In the genomic region with DNA sequence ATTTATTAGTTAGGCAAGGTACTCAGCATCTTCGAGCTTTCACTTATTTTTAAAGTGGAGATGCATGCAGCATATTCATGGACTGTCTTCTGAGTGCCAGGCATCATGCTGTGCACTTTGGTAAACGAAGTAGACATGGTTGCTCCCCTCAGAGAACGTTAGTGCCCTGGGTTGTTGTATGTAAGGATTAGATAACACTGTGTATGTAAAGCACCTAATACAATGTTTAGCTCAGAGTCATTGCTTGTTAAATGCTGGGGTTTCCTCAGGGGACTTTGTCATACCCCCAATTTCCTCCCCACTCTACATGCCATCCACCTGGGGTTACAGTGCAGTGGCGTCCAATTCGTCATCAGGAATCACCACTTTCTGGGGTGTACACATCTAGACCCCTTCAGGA, we compare ENCODE assay signal across 19 cellular contexts. TPM values are rescaled to one million over a fixed set of nuclear protein-coding genes. Genes with fewer than 3 reads are reported as not detected.
DNase-seq lines count a peak whose midpoint lies in the region; ATAC-seq, FAIRE-seq and TF ChIP-seq lines count a peak whose summit lies in the region.
"Had no signal": no experiment of that assay in that cellular context is flagged by ENCODE, and none has a peak within 500 bp of the region (broad histone marks: within the 10 kb centered on the region; RNA-seq: fewer than 3 reads in every experiment).

No MANE protein-coding gene starts in this region.

- H3K36me3 Mint-ChIP-seq in activated T-helper 1 cell treated with anti-CD3 and anti-CD28 coated beads, Interleukin-12 subunit alpha, Interleukin-12 subunit beta, Interleukin-2, Interleukin-4 antibody, amounts not matched to agents 30 ng/mL and 10 ng/mL and 1 ng/mL, durations not matched to agents 14 hours and 24 hours and 36 hours (ENCODE audit: low read depth) = peaks cover 18% of the 10 kb centered on the region
- peaks cover 10% of the 10 kb centered on the region for H3K36me3 Mint-ChIP-seq in natural killer cell treated with Interleukin-12 subunit alpha and Interleukin-12 subunit beta and Interleukin-15 and Interleukin-18, amount 100 ng/mL, for 72 hours

- 79% methylated on average over 5 of the region's 5 CpGs for WGBS in suprapubic skin

- DNase-seq in HL-60 (ENCODE audit: low read depth in 1 of 2, low spot score in 1 of 2) (no peak), SK-N-DZ (ENCODE audit: low spot score) (no peak), epidermal melanocyte (ENCODE audit: insufficient read length, low spot score) (no peak), suprapubic skin (ENCODE audit: low spot score in 2 of 2) (no peak), H54 (ENCODE audit: insufficient read length, low spot score) (no peak)
- DNase-seq in activated T-helper 1 cell treated with anti-CD3 and anti-CD28 coated beads, Interleukin-12 subunit alpha, Interleukin-12 subunit beta, Interleukin-2, Interleukin-4 antibody, amounts not matched to agents 30 ng/mL and 10 ng/mL and 1 ng/mL, durations not matched to agents 14 hours and 24 hours and 36 hours (ENCODE audit: low spot score) = no peak
- no peak for DNase-seq in natural killer cell treated with Interleukin-12 subunit alpha and Interleukin-12 subunit beta and Interleukin-15 and Interleukin-18, amount 100 ng/mL, for 72 hours (ENCODE audit: low spot score)
- DNase-seq: CD4-positive, CD25-positive, alpha-beta regulatory T cell; DMS79; GDM1; GOT3; HFFc6; MM.1S; NCI-H1930; NCI-H2171; NCI-H774; SHP77 treated with DMSO at 0.1 percent for 48 hours had no signal

- peak overlapping the region; percentile 87 for H3K4me3 Mint-ChIP-seq in activated T-helper 1 cell treated with anti-CD3 and anti-CD28 coated beads, Interleukin-12 subunit alpha, Interleukin-12 subunit beta, Interleukin-2, Interleukin-4 antibody, amounts not matched to agents 30 ng/mL and 10 ng/mL and 1 ng/mL, durations not matched to agents 14 hours and 24 hours and 36 hours
- H3K4me3 Mint-ChIP-seq in natural killer cell treated with Interleukin-12 subunit alpha and Interleukin-12 subunit beta and Interleukin-15 and Interleukin-18, amount 100 ng/mL, for 72 hours = peak overlapping the region; percentile 95

- H3K27ac ChIP-seq in BLaER1 treated with 17β-estradiol and CSF1 and Interleukin-3, amounts not matched to agents 10 nM and 100 nM = no peak overlapping the region
- peak overlapping the region; percentile 84 for H3K27ac ChIP-seq in HL-60 (replicated peaks)
- no peak overlapping the region for H3K27ac ChIP-seq in suprapubic skin
- H3K27ac ChIP-seq: KMS-11 had no signal

- TF ChIP-seq CTCF in HL-60 (IDR thresholded peaks at IDR 0.05; ENCODE audit: insufficient read depth, low read length) = no peak
- TF ChIP-seq CTCF in suprapubic skin (IDR thresholded peaks at IDR 0.05) = no peak

- FAIRE-seq in H54 (lab: Jason Lieb, UNC) = no peak

- peaks cover 30 to 42% (median 32%) of the 10 kb centered on the region in 10 experiments for H3K4me1 ChIP-seq in BLaER1 treated with 17β-estradiol and CSF1 and Interleukin-3, amounts not matched to agents 10 nM and 100 nM
- H3K4me1 ChIP-seq in suprapubic skin = peaks cover 20% of the 10 kb centered on the region

- H3K4me1 Mint-ChIP-seq in activated T-helper 1 cell treated with anti-CD3 and anti-CD28 coated beads, Interleukin-12 subunit alpha, Interleukin-12 subunit beta, Interleukin-2, Interleukin-4 antibody, amounts not matched to agents 30 ng/mL and 10 ng/mL and 1 ng/mL, durations not matched to agents 14 hours and 24 hours and 36 hours (ENCODE audit: low read depth) = peaks cover 45% of the 10 kb centered on the region
- H3K4me1 Mint-ChIP-seq in natural killer cell treated with Interleukin-12 subunit alpha and Interleukin-12 subunit beta and Interleukin-15 and Interleukin-18, amount 100 ng/mL, for 72 hours (ENCODE audit: low read depth in 2 of 2) = peaks cover 36 to 43% of the 10 kb centered on the region in 2 donors

- H3K4me2 ChIP-seq in BLaER1 treated with 17β-estradiol and CSF1 and Interleukin-3, amounts not matched to agents 10 nM and 100 nM = peak overlapping the region; percentile 55 to 95 (median 83); a peak in 19 of 22 replicates
- H3K4me2 ChIP-seq: KMS-11 had no signal

- no peak for ATAC-seq in natural killer cell treated with Interleukin-12 subunit alpha and Interleukin-12 subunit beta and Interleukin-15 and Interleukin-18, amount 100 ng/mL, for 72 hours

- no peaks in the 10 kb centered on the region for H3K9me3 ChIP-seq in BLaER1 treated with 17β-estradiol and CSF1 and Interleukin-3, amounts not matched to agents 10 nM and 100 nM (replicated peaks in 1 of 11)
- no peaks in the 10 kb centered on the region for H3K9me3 ChIP-seq in suprapubic skin

- intact Hi-C loops in activated T-helper 1 cell treated with anti-CD3 and anti-CD28 coated beads, Interleukin-12 subunit alpha, Interleukin-12 subunit beta, Interleukin-2, Interleukin-4 antibody, amounts not matched to agents 30 ng/mL and 10 ng/mL and 1 ng/mL, durations not matched to agents 14 hours and 24 hours and 36 hours (cut with micrococcal nuclease) = loop anchor here (5.0 kb wide), 1 partner anchor 1436 kb away; a partner anchor contains a TSS

- TF ChIP-seq POLR2A in suprapubic skin (IDR thresholded peaks at IDR 0.05) = no peak
- TF ChIP-seq POLR2A in H54 (IDR thresholded peaks at IDR 0.05; ENCODE audit: low read depth, low read length) = no peak

- no peaks in the 10 kb centered on the region for H3K27me3 ChIP-seq in BLaER1 treated with 17β-estradiol and CSF1 and Interleukin-3, amounts not matched to agents 10 nM and 100 nM
- H3K27me3 ChIP-seq in HL-60 (ENCODE audit: insufficient read depth, poor library complexity, severe bottlenecking) (no peaks in the 10 kb centered on the region), suprapubic skin (no peaks in the 10 kb centered on the region)

- H3K27me3 Mint-ChIP-seq in activated T-helper 1 cell treated with anti-CD3 and anti-CD28 coated beads, Interleukin-12 subunit alpha, Interleukin-12 subunit beta, Interleukin-2, Interleukin-4 antibody, amounts not matched to agents 30 ng/mL and 10 ng/mL and 1 ng/mL, durations not matched to agents 14 hours and 24 hours and 36 hours (ENCODE audit: insufficient read depth) = no peaks in the 10 kb centered on the region
- H3K27me3 Mint-ChIP-seq in natural killer cell treated with Interleukin-12 subunit alpha and Interleukin-12 subunit beta and Interleukin-15 and Interleukin-18, amount 100 ng/mL, for 72 hours = no peaks in the 10 kb centered on the region
- H3K27me3 Mint-ChIP-seq: CD4-positive, CD25-positive, alpha-beta regulatory T cell had no signal

- no peak overlapping the region for H3K27ac Mint-ChIP-seq in activated T-helper 1 cell treated with anti-CD3 and anti-CD28 coated beads, Interleukin-12 subunit alpha, Interleukin-12 subunit beta, Interleukin-2, Interleukin-4 antibody, amounts not matched to agents 30 ng/mL and 10 ng/mL and 1 ng/mL, durations not matched to agents 14 hours and 24 hours and 36 hours
- peak overlapping the region; percentile 92 to 97 for H3K27ac Mint-ChIP-seq in natural killer cell treated with Interleukin-12 subunit alpha and Interleukin-12 subunit beta and Interleukin-15 and Interleukin-18, amount 100 ng/mL, for 72 hours
- H3K27ac Mint-ChIP-seq: HFFc6 had no signal

- H3K9ac ChIP-seq in BLaER1 treated with 17β-estradiol and CSF1 and Interleukin-3, amounts not matched to agents 10 nM and 100 nM = peak overlapping the region in 5 of 11 experiments; percentile 18 to 94 (median 92); a peak in 6 of 22 replicates
- H3K9ac ChIP-seq: KMS-11 had no signal

- no peak overlapping the region for H3K4me3 ChIP-seq in BLaER1 treated with 17β-estradiol and CSF1 and Interleukin-3, amounts not matched to agents 10 nM and 100 nM
- no peak overlapping the region for H3K4me3 ChIP-seq in HL-60 (replicated peaks; ENCODE audit: insufficient read depth, low read length)
- no peak overlapping the region for H3K4me3 ChIP-seq in suprapubic skin

- H3K9me3 Mint-ChIP-seq in activated T-helper 1 cell treated with anti-CD3 and anti-CD28 coated beads, Interleukin-12 subunit alpha, Interleukin-12 subunit beta, Interleukin-2, Interleukin-4 antibody, amounts not matched to agents 30 ng/mL and 10 ng/mL and 1 ng/mL, durations not matched to agents 14 hours and 24 hours and 36 hours = no peaks in the 10 kb centered on the region
- no peaks in the 10 kb centered on the region for H3K9me3 Mint-ChIP-seq in natural killer cell treated with Interleukin-12 subunit alpha and Interleukin-12 subunit beta and Interleukin-15 and Interleukin-18, amount 100 ng/mL, for 72 hours
- H3K9me3 Mint-ChIP-seq: CD4-positive, CD25-positive, alpha-beta regulatory T cell; HFFc6 had no signal

- no peak for TF ChIP-seq EP300 in suprapubic skin (IDR thresholded peaks at IDR 0.05)

- peaks cover 25 to 51% (median 42%) of the 10 kb centered on the region in 11 experiments for H3K36me3 ChIP-seq in BLaER1 treated with 17β-estradiol and CSF1 and Interleukin-3, amounts not matched to agents 10 nM and 100 nM
- peaks cover 7% of the 10 kb centered on the region for H3K36me3 ChIP-seq in suprapubic skin

- H4K20me1 ChIP-seq in BLaER1 treated with 17β-estradiol and CSF1 and Interleukin-3, amounts not matched to agents 10 nM and 100 nM = peaks cover 24 to 65% (median 55%) of the 10 kb centered on the region in 11 experiments; a peak in 21 of 22 replicates

RNA-seq across cellular contexts. Expression of a gene that starts 2.8 kb away (rescaled TPM):
- total RNA-seq in activated T-helper 1 cell treated with anti-CD3 and anti-CD28 coated beads, Interleukin-12 subunit alpha, Interleukin-12 subunit beta, Interleukin-2, Interleukin-4 antibody, amounts not matched to agents 30 ng/mL and 10 ng/mL and 1 ng/mL, durations not matched to agents 14 hours and 24 hours and 36 hours = 65.2 and 70.7 TPM in 2 replicates
- 10 to 100 TPM; 64.8 to 76.5 TPM for total RNA-seq in natural killer cell treated with Interleukin-12 subunit alpha and Interleukin-12 subunit beta and Interleukin-15 and Interleukin-18, amount 100 ng/mL, for 72 hours
- 34.0 and 41.3 TPM in 2 replicates for polyA plus RNA-seq in SK-N-DZ (2014; cell fraction: cytosol; rRNA removed)
- polyA plus RNA-seq in SK-N-DZ (2014; cell fraction: nucleus; rRNA removed) = 20.3 and 23.9 TPM in 2 replicates
- total RNA-seq in suprapubic skin = 10 to 100 TPM; 31.3 to 34.6 (median 32.8) TPM
